Comparison of ENCODE assay signal across 7 cellular contexts in the genomic region with DNA sequence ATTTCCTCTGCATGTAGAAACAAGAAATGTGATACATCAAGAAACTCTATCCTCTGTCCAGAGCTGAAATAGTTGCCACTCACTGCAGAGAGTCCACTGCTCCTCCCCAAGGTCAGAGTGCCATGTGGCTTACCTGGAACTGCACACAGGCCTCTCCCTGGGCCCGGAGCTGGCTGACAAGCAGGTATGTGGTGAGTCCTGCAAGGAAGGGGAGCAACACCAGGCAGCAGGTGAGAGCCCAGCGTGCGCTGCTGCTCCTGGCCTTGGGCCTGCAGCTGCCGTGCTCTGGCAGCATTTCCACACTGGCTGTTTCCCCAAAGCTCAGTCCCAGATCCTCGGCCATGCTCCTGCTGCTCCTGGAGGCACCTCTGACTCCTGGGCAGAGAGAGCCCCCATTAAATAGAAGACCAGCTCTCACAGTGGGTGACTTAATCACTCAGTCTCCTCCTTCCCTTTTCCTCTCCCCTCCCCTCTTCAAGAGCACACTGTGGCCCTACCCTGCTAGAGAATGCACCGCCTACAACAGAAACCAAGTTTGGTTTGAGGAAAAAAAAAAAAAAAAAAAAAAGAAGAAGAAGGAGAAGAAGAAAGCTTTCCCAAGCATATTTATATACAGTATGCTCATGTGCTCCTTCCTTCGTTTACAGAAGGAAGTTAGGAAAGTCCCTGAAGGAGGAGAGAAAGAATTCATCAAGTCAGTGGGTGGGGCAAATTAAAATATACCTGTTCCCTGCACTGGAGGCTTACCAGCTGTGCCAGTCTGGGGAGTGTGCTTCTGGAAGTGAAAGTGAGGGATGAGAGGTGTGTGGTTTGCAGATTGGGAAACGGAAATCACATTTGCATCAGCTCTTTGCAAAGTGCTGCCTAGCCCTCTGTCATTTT. TPM values are rescaled to one million over a fixed set of nuclear protein-coding genes. Genes with fewer than 3 reads are reported as not detected.
DNase-seq lines count a peak whose midpoint lies in the region; ATAC-seq and TF ChIP-seq lines count a peak whose summit lies in the region.

A gene (minus strand): TSS at position 370 of the 882 bp plus-strand sequence. CDS start 27 bp downstream, at position 343.

- CTCF ChIA-PET in activated CD4-positive, alpha-beta memory T cell treated with anti-CD3 and anti-CD28 coated beads for 36 hours (lab: Charles Lee), result interaction anchor here (1.0 to 2.2 kb wide), 4 partner anchors 68 to 125 kb away, joined by 3 to 6 read pairs (median 5); a partner anchor contains a TSS

- intact Hi-C loops in activated CD4-positive, alpha-beta memory T cell treated with anti-CD3 and anti-CD28 coated beads for 36 hours (cut with micrococcal nuclease), result loop anchor here (1.0 to 5.0 kb wide), 5 partner anchors 23 to 209 kb away; no protein-coding TSS in a partner anchor

- H3K4me1 ChIP-seq in iPS DF 6.9 (ENCODE audit: control insufficient read depth, insufficient read depth, low read length), result peaks cover 7% of the 10 kb centered on the region; the same call in 1 of the 2 replicates
- H3K4me1 ChIP-seq in BE2C, result no peaks in the 10 kb centered on the region

- peak; percentile 93 for ATAC-seq in GM18505 (IDR thresholded peaks at IDR 0.05; ENCODE audit: unreplicated experiment)

- H3K4me3 ChIP-seq in iPS DF 6.9 (ENCODE audit: low read length), result no peak within 1 kb of the TSS
- H3K4me3 ChIP-seq in BE2C (ENCODE audit: low read depth, low read length), result no peak within 1 kb of the TSS

- DNase-seq in H4 (ENCODE audit: low spot score) (peak; percentile 17), LoVo (ENCODE audit: low spot score) (peak; percentile 55), iPS DF 6.9 (ENCODE audit: low read depth, low spot score) (peak; percentile 29), BE2C (no peak)
- DNase-seq in activated CD4-positive, alpha-beta memory T cell treated with anti-CD3 and anti-CD28 coated beads for 36 hours, result peak; percentile 67
- peak; percentile 5 to 17 for DNase-seq in stimulated activated CD4-positive, alpha-beta T cell treated with anti-CD3 and anti-CD28 coated beads, Interleukin-15, amount 100 ng/mL, for 48 hours (ENCODE audit: low read depth in 2 of 2)

- H3K9me3 Mint-ChIP-seq in activated CD4-positive, alpha-beta memory T cell treated with anti-CD3 and anti-CD28 coated beads for 36 hours, result no peaks in the 10 kb centered on the region

- H3K27me3 Mint-ChIP-seq in activated CD4-positive, alpha-beta memory T cell treated with anti-CD3 and anti-CD28 coated beads for 36 hours, result no peaks in the 10 kb centered on the region

- WGBS in iPS DF 6.9 (ENCODE audit: insufficient coverage, insufficient read length), result no CpG with 5 or more reads among the region's 8 CpGs

- H3K36me3 Mint-ChIP-seq in activated CD4-positive, alpha-beta memory T cell treated with anti-CD3 and anti-CD28 coated beads for 36 hours, result no peaks in the 10 kb centered on the region

- no peak for TF ChIP-seq POLR2A in GM18505 (IDR thresholded peaks at IDR 0.05; ENCODE audit: borderline replicate concordance, extremely low read depth, insufficient read depth, insufficient read length)

- H3K36me3 ChIP-seq in iPS DF 6.9 (ENCODE audit: control insufficient read depth, insufficient read depth, low read length) (no peaks in the 10 kb centered on the region), BE2C (no peaks in the 10 kb centered on the region)

- peaks cover 24% of the 10 kb centered on the region for H3K4me1 Mint-ChIP-seq in activated CD4-positive, alpha-beta memory T cell treated with anti-CD3 and anti-CD28 coated beads for 36 hours (ENCODE audit: low read depth)

- H3K27ac Mint-ChIP-seq in activated CD4-positive, alpha-beta memory T cell treated with anti-CD3 and anti-CD28 coated beads for 36 hours, result no peak within 1 kb of the TSS

- POLR2A ChIA-PET in activated CD4-positive, alpha-beta memory T cell treated with anti-CD3 and anti-CD28 coated beads for 36 hours (lab: Charles Lee), result interaction anchor here (0.7 to 1.3 kb wide), 3 partner anchors 87 to 92 kb away, joined by 3 to 4 read pairs (median 4); no protein-coding TSS in a partner anchor

- H3K27me3 ChIP-seq in iPS DF 6.9 (ENCODE audit: control insufficient read depth, insufficient read depth, low read length), result no peaks in the 10 kb centered on the region
- H3K27me3 ChIP-seq in BE2C, result no peaks in the 10 kb centered on the region

- TF ChIP-seq CTCF in BE2C (IDR thresholded peaks at IDR 0.05; ENCODE audit: low read depth, low read length), result no peak

- no peaks in the 10 kb centered on the region for H3K9me3 ChIP-seq in iPS DF 6.9 (ENCODE audit: control insufficient read depth, insufficient read depth, low read length)
- no peaks in the 10 kb centered on the region for H3K9me3 ChIP-seq in BE2C

- peak within 1 kb of the TSS; percentile 30 for H3K4me3 Mint-ChIP-seq in activated CD4-positive, alpha-beta memory T cell treated with anti-CD3 and anti-CD28 coated beads for 36 hours

- H3K27ac ChIP-seq in iPS DF 6.9 (ENCODE audit: low read length), result no peak within 1 kb of the TSS

RNA-seq across cellular contexts. Expression of the gene that starts here (rescaled TPM):
- total RNA-seq in H4 (2014; rRNA removed; shearing (Covaris generic)), result 0.75 and 0.80 TPM in 2 replicates
- under 1 TPM; 0.12 to 0.14 TPM for total RNA-seq in activated CD4-positive, alpha-beta memory T cell treated with anti-CD3 and anti-CD28 coated beads for 36 hours
- not detected for polyA plus RNA-seq in BE2C (2012; ENCODE audit: insufficient read depth, insufficient read length, low read depth)

Comparison
In these comparisons a context has a peak if more than half of its experiments do, and no peak if none do; other contexts are left out.
1. Peak in DNase-seq in H4; RNA of the gene not detected or under 1 TPM.
2. Peak in DNase-seq in activated CD4-positive, alpha-beta memory T cell treated with anti-CD3 and anti-CD28 coated beads for 36 hours; RNA of the gene not detected or under 1 TPM.